8 cellular contexts compared by ENCODE assay signal in the genomic region with DNA sequence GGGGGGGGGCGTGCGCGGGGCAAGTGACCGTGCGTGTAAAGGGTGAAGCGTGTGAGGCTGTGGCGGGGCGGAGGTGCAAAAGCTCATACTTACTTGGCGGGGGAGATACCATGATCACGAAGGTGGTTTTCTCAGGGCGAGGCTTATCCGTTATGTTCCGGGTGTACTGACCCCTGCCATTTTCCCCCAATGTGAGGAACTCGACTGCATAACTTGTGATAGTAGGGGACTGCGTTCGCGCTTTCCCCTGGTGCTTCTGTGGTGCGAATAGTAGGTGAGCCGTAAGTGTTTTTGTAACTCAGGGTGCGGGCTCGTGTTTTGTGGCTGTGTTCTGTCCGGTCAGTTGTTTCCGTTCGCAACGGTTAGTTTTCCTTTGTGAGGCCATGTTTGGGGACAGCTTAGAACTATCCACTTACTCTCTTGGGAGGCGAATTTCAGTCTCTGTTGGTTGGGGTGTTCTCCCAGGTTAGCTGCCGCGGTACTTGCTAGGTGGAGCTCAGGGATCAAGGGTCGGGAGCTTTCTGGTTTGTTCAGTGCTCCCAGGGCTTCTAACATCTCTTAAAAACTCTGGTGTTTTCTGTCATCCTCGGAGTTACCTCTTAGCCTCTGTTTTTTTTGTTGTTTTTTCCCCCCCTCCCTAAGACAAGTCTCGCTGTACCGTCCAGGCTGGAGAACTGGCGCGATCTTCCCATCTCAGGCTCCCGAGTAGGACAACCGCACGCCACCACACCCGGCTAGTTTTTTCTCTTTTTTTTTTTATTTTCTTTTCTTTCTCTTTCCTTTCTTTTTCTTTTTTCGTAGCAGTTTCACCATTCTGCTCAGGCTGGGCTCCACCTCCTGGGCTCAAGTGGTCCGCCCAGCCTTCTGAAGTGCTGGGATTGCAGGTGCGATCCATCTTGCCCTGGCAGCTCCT. TPM values are rescaled to one million over a fixed set of nuclear protein-coding genes. Genes with fewer than 3 reads are reported as not detected.
DNase-seq lines count a peak whose midpoint lies in the region; ATAC-seq lines count a peak whose summit lies in the region.
"Not testable (repeated sequence)": the region's sequence is repeated elsewhere in the genome, so short reads cannot be mapped to it uniquely, and the experiment has no call there.

No MANE protein-coding gene starts in this region.

- H3K27me3 ChIP-seq in HUES48 (ENCODE audit: control insufficient read depth, insufficient read depth, low read length); esophagus (ENCODE audit: control insufficient read depth in 1 of 2, insufficient read depth in 2 of 2, low read length in 2 of 2); mononuclear cell (ENCODE audit: insufficient read depth, low read length): not testable (repeated sequence)

- H3K9me3 ChIP-seq in HUES48 (ENCODE audit: control insufficient read depth, insufficient read depth, low read length); esophagus (ENCODE audit: control insufficient read depth in 2 of 2, insufficient read depth in 1 of 2, low read depth in 1 of 2, low read length in 1 of 2); mononuclear cell (ENCODE audit: low read depth, low read length): not testable (repeated sequence)

- H3K36me3 ChIP-seq in HUES48 (ENCODE audit: control insufficient read depth, insufficient read depth, low read length); esophagus (ENCODE audit: control insufficient read depth in 2 of 2, insufficient read depth in 2 of 2, low read length in 1 of 2): not testable (repeated sequence)

- H3K36me3 Mint-ChIP-seq in activated T-cell treated with anti-CD3 and anti-CD28 coated beads, Interleukin-2, amount 50 U/mL, for 24 hours (ENCODE audit: low read depth) = not testable (repeated sequence)

- 2% methylated on average over 34 to 41 of the region's 41 CpGs for WGBS in esophagus, 2 donors

- H3K4me1 ChIP-seq in HUES48 (ENCODE audit: control insufficient read depth, insufficient read depth, low read length); esophagus (ENCODE audit: control insufficient read depth in 2 of 2, insufficient read depth in 2 of 2, low read length in 1 of 2); mononuclear cell (ENCODE audit: insufficient read depth, low read length): not testable (repeated sequence)

- H3K4me1 Mint-ChIP-seq in activated T-cell treated with anti-CD3 and anti-CD28 coated beads, Interleukin-2, amount 50 U/mL, for 24 hours (ENCODE audit: low read depth) = not testable (repeated sequence)

- ATAC-seq in GM21529 (IDR thresholded peaks at IDR 0.05; ENCODE audit: unreplicated experiment) = peak; percentile 84

- not testable (repeated sequence) for H3K9me3 Mint-ChIP-seq in activated T-cell treated with anti-CD3 and anti-CD28 coated beads, Interleukin-2, amount 50 U/mL, for 24 hours

- peak overlapping the region; percentile 78 for H3K4me3 Mint-ChIP-seq in activated T-cell treated with anti-CD3 and anti-CD28 coated beads, Interleukin-2, amount 50 U/mL, for 24 hours

- DNase-seq in DMS114 treated with DMSO at 0.1 percent for 48 hours (lab: John Stamatoyannopoulos, UW; ENCODE audit: unreplicated experiment) = peak; percentile 99
- DNase-seq in OCI-M1 (lab: John Stamatoyannopoulos, UW) = peak; percentile 98
- peak; percentile 86 for DNase-seq in activated T-cell treated with anti-CD3 and anti-CD28 coated beads, Interleukin-2, amount 50 U/mL, for 24 hours
- peak; percentile 75 for DNase-seq in stimulated activated CD8-positive, alpha-beta memory T cell treated with anti-CD3 and anti-CD28 coated beads, Interleukin-15, amount 100 ng/mL, for 1 hour (ENCODE audit: low read depth)

- H3K9ac ChIP-seq in HUES48 (ENCODE audit: low read depth, low read length) = not testable (repeated sequence)

- not testable (repeated sequence) for H3K27me3 Mint-ChIP-seq in activated T-cell treated with anti-CD3 and anti-CD28 coated beads, Interleukin-2, amount 50 U/mL, for 24 hours

- peak overlapping the region; percentile 59 for H3K4me3 ChIP-seq in HUES48 (ENCODE audit: low read depth, low read length)
- peak overlapping the region; percentile 53 to 55 for H3K4me3 ChIP-seq in esophagus (ENCODE audit: low read depth in 1 of 2, low read length in 2 of 2)
- peak overlapping the region; percentile 50 for H3K4me3 ChIP-seq in mononuclear cell (ENCODE audit: low read length)

- H3K27ac ChIP-seq in HUES48 (ENCODE audit: low read depth, low read length) = peak overlapping the region; percentile 68
- peak overlapping the region; percentile 80 to 94 for H3K27ac ChIP-seq in esophagus (ENCODE audit: low read depth in 2 of 2, low read length in 1 of 2)

- peak overlapping the region; percentile 98 for H3K27ac Mint-ChIP-seq in activated T-cell treated with anti-CD3 and anti-CD28 coated beads, Interleukin-2, amount 50 U/mL, for 24 hours

RNA-seq across cellular contexts. Expression of a gene that starts 39.3 kb away (rescaled TPM):
- not detected for polyA plus RNA-seq in esophagus
- total RNA-seq in mononuclear cell = not detected

RNA-seq across cellular contexts. Expression of a gene that starts 48.7 kb away (rescaled TPM):
- 10 to 100 TPM in 1 of 2 donors, 1 to 10 TPM in 1; 7.3 to 16.2 TPM for polyA plus RNA-seq in esophagus
- 44.2 TPM for total RNA-seq in mononuclear cell

Comparison
In these comparisons a context has a peak if more than half of its experiments do, and no peak if none do; other contexts are left out.
1. Peak in every context shown above with its lines: DNase-seq, ATAC-seq, H3K4me3 ChIP-seq and H3K27ac ChIP-seq.